In genomic region chr19:14091885-14092462, GRCh38 we compare ENCODE assay signal across 6 cellular contexts. TPM values are rescaled to one million over a fixed set of nuclear protein-coding genes. Genes with fewer than 3 reads are reported as not detected.
DNase-seq lines count a peak whose midpoint lies in the region; ATAC-seq, FAIRE-seq and TF ChIP-seq lines count a peak whose summit lies in the region.

No MANE protein-coding gene starts in this region.

- DNase-seq in NB4 (ENCODE audit: low read depth) (peak; percentile 77), endothelial cell (ENCODE audit: low spot score) (no peak), HTR-8/SVneo (ENCODE audit: insufficient read length, low spot score) (no peak)

- peak; percentile 4 for ATAC-seq in GM19023 (IDR thresholded peaks at IDR 0.05; ENCODE audit: unreplicated experiment)
- no peak for ATAC-seq in GM21381 (IDR thresholded peaks at IDR 0.05; ENCODE audit: unreplicated experiment)

- peak overlapping the region in 17 of 21 experiments; percentile 66 to 95 (median 89) for H3K27ac ChIP-seq in skin epidermis

- no peak for FAIRE-seq in HTR-8/SVneo (lab: Jason Lieb, UNC)

- H3K4me1 Mint-ChIP-seq in endothelial cell (ENCODE audit: unreplicated experiment) = peaks cover 5% of the 10 kb centered on the region

- peaks cover 19% of the 10 kb centered on the region for H3K27me3 Mint-ChIP-seq in endothelial cell (ENCODE audit: unreplicated experiment)

- no peak for TF ChIP-seq POLR2A in NB4 (IDR thresholded peaks at IDR 0.05; ENCODE audit: extremely low read depth, insufficient read length)

- peak; percentile 6 for TF ChIP-seq CTCF in NB4 (IDR thresholded peaks at IDR 0.05; ENCODE audit: low read depth, low read length)
- no peak for TF ChIP-seq CTCF in endothelial cell (IDR thresholded peaks at IDR 0.05; ENCODE audit: unreplicated experiment)

- H3K4me3 Mint-ChIP-seq in endothelial cell (ENCODE audit: unreplicated experiment) = peak overlapping the region; percentile 95

- no peak overlapping the region for H3K27ac Mint-ChIP-seq in endothelial cell (ENCODE audit: unreplicated experiment)

- H3K4me3 ChIP-seq in NB4 (ENCODE audit: low read depth, low read length) (peak overlapping the region; percentile 75), skin epidermis (peak overlapping the region; percentile 41 to 90 (median 76))

- H3K9me3 Mint-ChIP-seq in endothelial cell (ENCODE audit: unreplicated experiment) = peaks cover 3% of the 10 kb centered on the region

- H3K36me3 Mint-ChIP-seq in endothelial cell (ENCODE audit: low read depth, unreplicated experiment) = peaks cover 16% of the 10 kb centered on the region

RNA-seq across cellular contexts. Expression of gene SAMD1, which starts 1.4 kb away (rescaled TPM):
- 29.5 TPM for total RNA-seq in endothelial cell (ENCODE audit: unreplicated experiment)

RNA-seq across cellular contexts. Expression of gene C19orf67, which starts 6.4 kb away (rescaled TPM):
- total RNA-seq in endothelial cell (ENCODE audit: unreplicated experiment) = not detected

RNA-seq across cellular contexts. Expression of gene MISP3, which starts 19.4 kb away (rescaled TPM):
- not detected for total RNA-seq in endothelial cell (ENCODE audit: unreplicated experiment)

RNA-seq across cellular contexts. Expression of gene PRKACA, which starts 25.6 kb away (rescaled TPM):
- 122 TPM for total RNA-seq in endothelial cell (ENCODE audit: unreplicated experiment)

RNA-seq across cellular contexts. Expression of gene PALM3, which starts 30.1 kb away (rescaled TPM):
- total RNA-seq in endothelial cell (ENCODE audit: unreplicated experiment) = 0.90 TPM
